ENCODE assay signal across 13 cellular contexts in genomic region chr19:35120898-35121297, GRCh38. TPM values are rescaled to one million over a fixed set of nuclear protein-coding genes. Genes with fewer than 3 reads are reported as not detected.
DNase-seq lines count a peak whose midpoint lies in the region; ATAC-seq, FAIRE-seq and TF ChIP-seq lines count a peak whose summit lies in the region.
"Had no signal": no experiment of that assay in that cellular context is flagged by ENCODE, and none has a peak within 500 bp of the region (broad histone marks: within the 10 kb centered on the region; RNA-seq: fewer than 3 reads in every experiment).

No MANE protein-coding gene starts in this region.

- no peaks in the 10 kb centered on the region for H3K36me3 ChIP-seq in GM23248 (ENCODE audit: low read depth)
- no peaks in the 10 kb centered on the region for H3K36me3 ChIP-seq in astrocyte (ENCODE audit: insufficient read depth, low read length)
- peaks cover 7 to 19% of the 10 kb centered on the region in 2 experiments for H3K36me3 ChIP-seq in keratinocyte (ENCODE audit: control insufficient read depth in 2 of 2, extremely low read depth in 1 of 2, insufficient read depth in 2 of 2, low read length in 2 of 2)

- no peak overlapping the region for H3K27ac Mint-ChIP-seq in astrocyte (ENCODE audit: unreplicated experiment)
- no peak overlapping the region for H3K27ac Mint-ChIP-seq in stimulated activated effector memory CD8-positive, alpha-beta T cell treated with anti-CD3 and anti-CD28 coated beads, Interleukin-12 subunit alpha, Interleukin-12 subunit beta, amount 100 ng/mL, for 72 hours

- dilution Hi-C loops in keratinocyte (cut with MboI; ENCODE audit: extremely low pct_ligation_motif_present, low sequenced_read_pairs) = no loop called here

- WGBS in GM23248 (ENCODE audit: low coverage in 1 of 2, low lambda C conversion rate in 2 of 2, missing lambda C conversion rate in 2 of 2), 2 experiments = 48 to 54% methylated on average over 6 to 7 of the region's 7 CpGs

- H3K9me1 ChIP-seq in keratinocyte (ENCODE audit: control insufficient read depth, extremely low read depth, insufficient read depth, low read length) = no peaks in the 10 kb centered on the region

- H3K9me2 ChIP-seq in GM23248 (ENCODE audit: insufficient read depth) = no peaks in the 10 kb centered on the region

- intact Hi-C loops in posterior vena cava (cut with DNase I) = no loop called here

- peak overlapping the region; percentile 18 for H3K4me2 ChIP-seq in GM23248 (ENCODE audit: unreplicated experiment)
- H3K4me2 ChIP-seq in astrocyte (ENCODE audit: low read length) = peak overlapping the region; percentile 11
- peak overlapping the region; percentile 74 for H3K4me2 ChIP-seq in keratinocyte (ENCODE audit: control insufficient read depth, extremely low read depth, insufficient read depth, low read depth, low read length)

- no peak for ATAC-seq in stimulated activated effector memory CD8-positive, alpha-beta T cell treated with anti-CD3 and anti-CD28 coated beads, Interleukin-12 subunit alpha, Interleukin-12 subunit beta, amount 100 ng/mL, for 72 hours
- ATAC-seq: activated CD8-positive, alpha-beta T cell treated with anti-CD3 and anti-CD28 coated beads for 36 hours; Right ventricle myocardium inferior had no signal

- H3K4me1 ChIP-seq in GM23248 (ENCODE audit: insufficient read depth) (peaks cover 20% of the 10 kb centered on the region), astrocyte (ENCODE audit: insufficient read depth, low read length) (peaks cover 15% of the 10 kb centered on the region), keratinocyte (ENCODE audit: control insufficient read depth, extremely low read depth, insufficient read depth, low read length) (peaks cover 82% of the 10 kb centered on the region)

- H3K4me3 ChIP-seq in GM23248 = no peak overlapping the region
- H3K4me3 ChIP-seq in astrocyte (ENCODE audit: insufficient read depth, low read depth, low read length) = no peak overlapping the region
- H3K4me3 ChIP-seq in keratinocyte (ENCODE audit: control insufficient read depth in 2 of 3, extremely low read depth in 1 of 3, insufficient read depth in 2 of 3, low read depth in 1 of 3, low read length in 3 of 3) = peak overlapping the region in 1 of 3 experiments; percentile 43

- H3K27me3 ChIP-seq in GM23248 (replicated peaks; ENCODE audit: insufficient read depth) = no peaks in the 10 kb centered on the region
- H3K27me3 ChIP-seq in astrocyte (ENCODE audit: insufficient read depth, low read length) = no peaks in the 10 kb centered on the region
- no peaks in the 10 kb centered on the region for H3K27me3 ChIP-seq in keratinocyte (ENCODE audit: control insufficient read depth, extremely low read depth, insufficient read depth, low read length)

- no peaks in the 10 kb centered on the region for H3F3A ChIP-seq in GM23248 (ENCODE audit: insufficient read depth)

- in situ Hi-C loops in GM23248 (cut with MboI) = no loop called here

- H3K36me3 Mint-ChIP-seq in astrocyte (ENCODE audit: low read depth, unreplicated experiment) = no peaks in the 10 kb centered on the region
- H3K36me3 Mint-ChIP-seq in stimulated activated effector memory CD8-positive, alpha-beta T cell treated with anti-CD3 and anti-CD28 coated beads, Interleukin-12 subunit alpha, Interleukin-12 subunit beta, amount 100 ng/mL, for 72 hours = peaks cover 8% of the 10 kb centered on the region

- H4K20me1 ChIP-seq in GM23248 (ENCODE audit: insufficient read depth) (no peaks in the 10 kb centered on the region), astrocyte (ENCODE audit: insufficient read depth, low read length) (no peaks in the 10 kb centered on the region), keratinocyte (ENCODE audit: control insufficient read depth, extremely low read depth, insufficient read depth, low read length) (no peaks in the 10 kb centered on the region)

- peak overlapping the region; percentile 7; the same call in 1 of the 2 replicates for H2AFZ ChIP-seq in GM23248
- H2AFZ ChIP-seq in astrocyte (ENCODE audit: low read depth, low read length) = no peak overlapping the region
- no peak overlapping the region for H2AFZ ChIP-seq in keratinocyte (ENCODE audit: control insufficient read depth, low read length)

- H3K27ac ChIP-seq in GM23248 = peak overlapping the region; percentile 13; the same call in 1 of the 2 replicates
- H3K27ac ChIP-seq in astrocyte (ENCODE audit: low read depth, low read length) = no peak overlapping the region
- H3K27ac ChIP-seq in keratinocyte (ENCODE audit: control insufficient read depth, insufficient read depth, low read length) = peak overlapping the region; percentile 87

- TF ChIP-seq CTCF in astrocyte (IDR thresholded peaks at IDR 0.05; ENCODE audit: insufficient read depth, low read depth, low read length) (no peak), keratinocyte (optimal IDR thresholded peaks at IDR 0.05 in 1 of 3, IDR thresholded peaks at IDR 0.05 in 1 of 3, conservative IDR thresholded peaks at IDR 0.05 in 1 of 3; ENCODE audit: extremely low read depth in 1 of 3, insufficient read depth in 2 of 3, low read length in 3 of 3) (no peak)

- no peak overlapping the region for H3K4me3 Mint-ChIP-seq in astrocyte (ENCODE audit: unreplicated experiment)
- H3K4me3 Mint-ChIP-seq in stimulated activated effector memory CD8-positive, alpha-beta T cell treated with anti-CD3 and anti-CD28 coated beads, Interleukin-12 subunit alpha, Interleukin-12 subunit beta, amount 100 ng/mL, for 72 hours = no peak overlapping the region
- H3K4me3 Mint-ChIP-seq: activated CD8-positive, alpha-beta T cell treated with anti-CD3 and anti-CD28 coated beads for 36 hours had no signal

- peaks cover 1% of the 10 kb centered on the region for H3K4me1 Mint-ChIP-seq in astrocyte (ENCODE audit: low read depth, unreplicated experiment)
- H3K4me1 Mint-ChIP-seq in stimulated activated effector memory CD8-positive, alpha-beta T cell treated with anti-CD3 and anti-CD28 coated beads, Interleukin-12 subunit alpha, Interleukin-12 subunit beta, amount 100 ng/mL, for 72 hours = peaks cover 16% of the 10 kb centered on the region

- no peak for FAIRE-seq in astrocyte (lab: Jason Lieb, UNC)
- FAIRE-seq in keratinocyte (lab: Jason Lieb, UNC) = no peak

- no peaks in the 10 kb centered on the region for H3K79me2 ChIP-seq in GM23248 (ENCODE audit: insufficient read depth)
- no peaks in the 10 kb centered on the region for H3K79me2 ChIP-seq in astrocyte (ENCODE audit: insufficient read depth, low read length)
- H3K79me2 ChIP-seq in keratinocyte (ENCODE audit: control insufficient read depth, insufficient read depth, low read length) = peaks cover 36% of the 10 kb centered on the region

- DNase-seq in GM23248 (peak; percentile 42), astrocyte (ENCODE audit: low read depth) (no peak), keratinocyte (ENCODE audit: low read depth, low spot score) (no peak), stromal cell of bone marrow (ENCODE audit: low read depth) (peak; percentile 72), T1000 (lab: John Stamatoyannopoulos, UW) (no peak), posterior vena cava (ENCODE audit: low spot score) (no peak), foreskin melanocyte (no peak)
- no peak for DNase-seq in stimulated activated effector memory CD8-positive, alpha-beta T cell treated with anti-CD3 and anti-CD28 coated beads, Interleukin-12 subunit alpha, Interleukin-12 subunit beta, amount 100 ng/mL, for 72 hours (ENCODE audit: low spot score in 2 of 2)
- DNase-seq: activated CD8-positive, alpha-beta T cell treated with anti-CD3 and anti-CD28 coated beads for 36 hours; activated gamma-delta T cell treated with Interleukin-2 at 50 U/mL for 16 hours; NCI-H2029 treated with DMSO at 0.1 percent for 48 hours had no signal

- peaks cover 36% of the 10 kb centered on the region for H3K27me3 Mint-ChIP-seq in astrocyte (ENCODE audit: low read depth, unreplicated experiment)
- H3K27me3 Mint-ChIP-seq: activated CD8-positive, alpha-beta T cell treated with anti-CD3 and anti-CD28 coated beads for 36 hours had no signal

- peaks cover 4% of the 10 kb centered on the region for H3K9me3 Mint-ChIP-seq in astrocyte (ENCODE audit: unreplicated experiment)
- H3K9me3 Mint-ChIP-seq in stimulated activated effector memory CD8-positive, alpha-beta T cell treated with anti-CD3 and anti-CD28 coated beads, Interleukin-12 subunit alpha, Interleukin-12 subunit beta, amount 100 ng/mL, for 72 hours = no peaks in the 10 kb centered on the region
- H3K9me3 Mint-ChIP-seq: activated CD8-positive, alpha-beta T cell treated with anti-CD3 and anti-CD28 coated beads for 36 hours had no signal

- H3K9ac ChIP-seq in GM23248 (no peak overlapping the region), astrocyte (ENCODE audit: low read length) (no peak overlapping the region), keratinocyte (ENCODE audit: control insufficient read depth, extremely low read depth, insufficient read depth, low read length) (peak overlapping the region; percentile 74)

- H3K9me3 ChIP-seq in GM23248 (ENCODE audit: low read depth) (no peaks in the 10 kb centered on the region), astrocyte (ENCODE audit: insufficient read depth, low read depth, low read length) (no peaks in the 10 kb centered on the region), keratinocyte (ENCODE audit: control insufficient read depth, low read depth, low read length) (no peaks in the 10 kb centered on the region)

RNA-seq across cellular contexts. Expression of gene FXYD3, which starts 5.3 kb away (rescaled TPM):
- not detected in 2 replicates for total RNA-seq in GM23248 (2014; rRNA removed; shearing (Covaris generic))
- polyA plus RNA-seq in GM23248 (2016; fragmentation: Nextera tagmentation; extraction: Ambion mirVana) (not detected in 2 replicates), keratinocyte (563 to 2,415 TPM (median 851 TPM) in 3 replicates)
- total RNA-seq in astrocyte (not detected in 2 replicates), posterior vena cava (not detected)
- polyA plus RNA-seq in keratinocyte (2011; ENCODE audit: low read depth) = 498 TPM
- 945 and 1,085 TPM in 2 replicates for polyA plus RNA-seq in keratinocyte (2011; cell fraction: cytosol; rRNA removed)
- polyA plus RNA-seq in keratinocyte (2011; cell fraction: nucleus; rRNA removed) = 621 and 766 TPM in 2 replicates
- 829 and 2,475 TPM in 2 replicates for polyA plus RNA-seq in keratinocyte (2012; ENCODE audit: low replicate concordance)
- 308 to 665 TPM (median 468 TPM) in 3 replicates for polyA minus RNA-seq in keratinocyte
- polyA minus RNA-seq in keratinocyte (2011; cell fraction: cytosol; rRNA and poly(A)+ RNA removed) = 614 TPM
- 205 and 217 TPM in 2 replicates for polyA minus RNA-seq in keratinocyte (2011; cell fraction: nucleus; rRNA and poly(A)+ RNA removed)
- total RNA-seq: activated CD8-positive, alpha-beta T cell treated with anti-CD3 and anti-CD28 coated beads for 36 hours had no signal
- polyA plus RNA-seq: neural cell had no signal

RNA-seq across cellular contexts. Expression of gene LGI4, which starts 14.0 kb away (rescaled TPM):
- total RNA-seq in GM23248 (2014; rRNA removed; shearing (Covaris generic)) = 0.86 TPM in 1 of 2 replicates, not detected in the other
- polyA plus RNA-seq in GM23248 (2016; fragmentation: Nextera tagmentation; extraction: Ambion mirVana) (0.06 and 0.49 TPM in 2 replicates), keratinocyte (0.01 to 0.14 TPM (median 0.10 TPM) in 3 replicates)
- total RNA-seq in astrocyte (0.20 and 0.29 TPM in 2 replicates), posterior vena cava (1 to 10 TPM; 9.1 to 10.0 TPM)
- 0.76 TPM for polyA plus RNA-seq in keratinocyte (2011; ENCODE audit: low read depth)
- 0.09 TPM in 1 of 2 replicates, not detected in the other for polyA plus RNA-seq in keratinocyte (2011; cell fraction: cytosol; rRNA removed)
- polyA plus RNA-seq in keratinocyte (2011; cell fraction: nucleus; rRNA removed) = 0.89 and 1.1 TPM in 2 replicates
- polyA plus RNA-seq in keratinocyte (2012; ENCODE audit: low replicate concordance) = 0.11 and 0.93 TPM in 2 replicates
- polyA minus RNA-seq in keratinocyte = not detected in 3 replicates
- not detected for polyA minus RNA-seq in keratinocyte (2011; cell fraction: cytosol; rRNA and poly(A)+ RNA removed)
- polyA minus RNA-seq in keratinocyte (2011; cell fraction: nucleus; rRNA and poly(A)+ RNA removed) = 0.31 TPM in 1 of 2 replicates, not detected in the other

RNA-seq across cellular contexts. Expression of gene FXYD1, which starts 17.7 kb away (rescaled TPM):
- total RNA-seq in GM23248 (2014; rRNA removed; shearing (Covaris generic)) = 0.43 TPM in 1 of 2 replicates, not detected in the other
- polyA plus RNA-seq in GM23248 (2016; fragmentation: Nextera tagmentation; extraction: Ambion mirVana) (1.2 and 1.9 TPM in 2 replicates), keratinocyte (0.14 to 0.23 TPM (median 0.19 TPM) in 3 replicates)
- total RNA-seq in astrocyte (0.52 and 1.1 TPM in 2 replicates), posterior vena cava (100 to 1,000 TPM; 157 to 183 TPM)
- not detected for polyA plus RNA-seq in keratinocyte (2011; ENCODE audit: low read depth)
- polyA plus RNA-seq in keratinocyte (2011; cell fraction: cytosol; rRNA removed) = not detected in 2 replicates
- not detected in 2 replicates for polyA plus RNA-seq in keratinocyte (2011; cell fraction: nucleus; rRNA removed)
- 0.32 and 2.6 TPM in 2 replicates for polyA plus RNA-seq in keratinocyte (2012; ENCODE audit: low replicate concordance)
- polyA minus RNA-seq in keratinocyte = not detected in 3 replicates
- not detected for polyA minus RNA-seq in keratinocyte (2011; cell fraction: cytosol; rRNA and poly(A)+ RNA removed)
- not detected in 2 replicates for polyA minus RNA-seq in keratinocyte (2011; cell fraction: nucleus; rRNA and poly(A)+ RNA removed)
- polyA plus RNA-seq: neural cell had no signal

RNA-seq across cellular contexts. Expression of gene FXYD7, which starts 22.2 kb away (rescaled TPM):
- not detected in 2 replicates for total RNA-seq in GM23248 (2014; rRNA removed; shearing (Covaris generic))
- polyA plus RNA-seq in GM23248 (2016; fragmentation: Nextera tagmentation; extraction: Ambion mirVana) = not detected in 2 replicates
- 0.65 TPM in 1 of 2 replicates, not detected in the other for total RNA-seq in astrocyte
- polyA plus RNA-seq in keratinocyte = 0.36 TPM in 1 of 3 replicates, not detected in the others
- polyA plus RNA-seq in keratinocyte (2011; ENCODE audit: low read depth) = not detected
- not detected in 2 replicates for polyA plus RNA-seq in keratinocyte (2011; cell fraction: cytosol; rRNA removed)
- not detected in 2 replicates for polyA plus RNA-seq in keratinocyte (2011; cell fraction: nucleus; rRNA removed)
- polyA plus RNA-seq in keratinocyte (2012; ENCODE audit: low replicate concordance) = 0.24 TPM in 1 of 2 replicates, not detected in the other
- not detected in 3 replicates for polyA minus RNA-seq in keratinocyte
- polyA minus RNA-seq in keratinocyte (2011; cell fraction: cytosol; rRNA and poly(A)+ RNA removed) = not detected
- not detected in 2 replicates for polyA minus RNA-seq in keratinocyte (2011; cell fraction: nucleus; rRNA and poly(A)+ RNA removed)
- under 1 TPM in 1 of 2 donors, not detected in 1; 0.43 TPM for total RNA-seq in posterior vena cava
- total RNA-seq: Right ventricle myocardium inferior had no signal

RNA-seq across cellular contexts. Expression of gene FXYD5, which starts 33.6 kb away (rescaled TPM):
- 209 and 233 TPM in 2 replicates for total RNA-seq in GM23248 (2014; rRNA removed; shearing (Covaris generic))
- polyA plus RNA-seq in GM23248 (2016; fragmentation: Nextera tagmentation; extraction: Ambion mirVana) (496 and 515 TPM in 2 replicates), keratinocyte (82.5 to 457 TPM (median 122 TPM) in 3 replicates)
- total RNA-seq in astrocyte (96.9 and 108 TPM in 2 replicates), posterior vena cava (10 to 100 TPM; 67.9 to 89.3 TPM)
- 159 TPM for polyA plus RNA-seq in keratinocyte (2011; ENCODE audit: low read depth)
- polyA plus RNA-seq in keratinocyte (2011; cell fraction: cytosol; rRNA removed) = 216 and 272 TPM in 2 replicates
- 163 TPM in 2 replicates for polyA plus RNA-seq in keratinocyte (2011; cell fraction: nucleus; rRNA removed)
- 191 and 430 TPM in 2 replicates for polyA plus RNA-seq in keratinocyte (2012; ENCODE audit: low replicate concordance)
- polyA minus RNA-seq in keratinocyte = 206 to 558 TPM (median 224 TPM) in 3 replicates
- polyA minus RNA-seq in keratinocyte (2011; cell fraction: cytosol; rRNA and poly(A)+ RNA removed) = 226 TPM
- 66.2 and 71.1 TPM in 2 replicates for polyA minus RNA-seq in keratinocyte (2011; cell fraction: nucleus; rRNA and poly(A)+ RNA removed)
- polyA plus RNA-seq: neural cell had no signal

Comparison
In these comparisons a context has a peak if more than half of its experiments do, and no peak if none do; other contexts are left out.
1. DNase-seq: peak in GM23248 (single experiment) and stromal cell of bone marrow (single experiment); none in astrocyte (single experiment), keratinocyte (single experiment), T1000 (single experiment), stimulated activated effector memory CD8-positive, alpha-beta T cell treated with anti-CD3 and anti-CD28 coated beads, Interleukin-12 subunit alpha, Interleukin-12 subunit beta, amount 100 ng/mL, for 72 hours (0 of 2), posterior vena cava (single experiment) and foreskin melanocyte (single experiment).
2. H3K4me2 ChIP-seq: peak in every context shown above with its lines; median percentile 74 in keratinocyte; 18 in GM23248; 11 in astrocyte.
3. RNA of gene FXYD1, which starts 17.7 kb away (total RNA-seq): 157 to 183 TPM in posterior vena cava; 0.52 to 1.1 TPM in astrocyte and 0.43 TPM in GM23248; every median in the first group is over 10 times any median in the second.